21 cellular contexts compared by ENCODE assay signal in the genomic region with DNA sequence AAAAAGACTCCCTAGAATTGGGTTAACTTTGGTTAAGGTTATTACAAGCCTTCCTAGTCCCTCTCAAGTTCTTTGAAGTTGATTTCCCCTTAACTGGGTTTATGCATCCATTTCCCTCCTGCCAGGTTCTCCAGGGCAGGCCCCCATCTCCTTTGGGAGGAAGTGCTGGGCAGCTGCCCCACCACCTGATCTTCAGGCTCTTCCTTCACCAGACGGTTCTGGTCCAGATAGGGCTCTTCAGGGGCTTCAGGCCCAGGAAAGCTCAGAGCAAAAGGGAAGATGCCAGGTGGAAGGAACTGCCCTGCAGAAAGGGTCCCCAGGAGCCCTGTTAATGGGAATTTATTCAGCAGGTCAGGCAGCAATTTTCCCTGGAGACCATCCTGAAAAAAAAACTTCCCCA. TPM values are rescaled to one million over a fixed set of nuclear protein-coding genes. Genes with fewer than 3 reads are reported as not detected.
"Had no signal": no experiment of that assay in that cellular context is flagged by ENCODE, and none has a peak within 500 bp of the region (broad histone marks: within the 10 kb centered on the region; RNA-seq: fewer than 3 reads in every experiment).

No MANE protein-coding gene starts in this region.

- H3K27ac Mint-ChIP-seq: activated naive CD4-positive, alpha-beta T cell treated with anti-CD3 and anti-CD28 coated beads, Interleukin-2, amount 50 U/mL, for 72 hours; activated T-cell treated with anti-CD3 and anti-CD28 coated beads, Interleukin-2, amount 50 U/mL, for 72 hours had no signal

- H3K4me3 Mint-ChIP-seq: activated T-cell treated with anti-CD3 and anti-CD28 coated beads, Interleukin-2, amount 50 U/mL, for 72 hours had no signal

- H3K27ac ChIP-seq: adrenal gland, cardiac muscle cell, dorsolateral prefrontal cortex, left ventricle myocardium inferior, prostate gland, right atrium auricular region, WERI-Rb-1 had no signal

- ATAC-seq: activated naive CD4-positive, alpha-beta T cell treated with anti-CD3 and anti-CD28 coated beads, Interleukin-2, amount 50 U/mL, for 72 hours; activated T-cell treated with anti-CD3 and anti-CD28 coated beads, Interleukin-2, amount 50 U/mL, for 72 hours; stimulated activated naive CD8-positive, alpha-beta T cell treated with anti-CD3 and anti-CD28 coated beads, Interleukin-15, Interleukin-2, amounts not matched to agents 100 U/mL and 50 U/mL, for 24 hours had no signal

- H3K4me3 ChIP-seq: adrenal gland had no signal

- H3K36me3 ChIP-seq: cardiac muscle cell, prostate gland, WERI-Rb-1 had no signal

- H3K9me3 Mint-ChIP-seq: activated T-cell treated with anti-CD3 and anti-CD28 coated beads, Interleukin-2, amount 50 U/mL, for 72 hours had no signal

- FAIRE-seq: frontal cortex had no signal

- DNase-seq: activated CD4-positive, alpha-beta T cell treated with anti-CD3 and anti-CD28 coated beads for 1 hour; activated gamma-delta T cell treated with Interleukin-2 at 50 U/mL for 16 hours; activated T-cell treated with anti-CD3 and anti-CD28 coated beads, Interleukin-2, amount 50 U/mL, for 72 hours; dorsolateral prefrontal cortex; head of caudate nucleus; kidney glomerular epithelial cell; left ventricle myocardium inferior; stimulated activated CD4-positive, alpha-beta T cell treated with anti-CD3 and anti-CD28 coated beads, Interleukin-12 subunit alpha, Interleukin-12 subunit beta, amount 100 ng/mL, for 4 hours; stimulated activated CD4-positive, alpha-beta T cell treated with anti-CD3 and anti-CD28 coated beads, Interleukin-1b, Interleukin-23, amount 100 ng/mL, for 48 hours; stimulated activated CD8-positive, alpha-beta memory T cell treated with anti-CD3 and anti-CD28 coated beads, Interleukin-4, amount 100 ng/mL, for 48 hours; stimulated activated naive CD8-positive, alpha-beta T cell treated with anti-CD3 and anti-CD28 coated beads, Interleukin-15, Interleukin-2, amounts not matched to agents 100 U/mL and 50 U/mL, for 24 hours had no signal

- H3K9me3 ChIP-seq: adrenal gland, left ventricle myocardium inferior, prostate gland, right atrium auricular region had no signal

RNA-seq across cellular contexts. Expression of gene SMIM32, which starts 2.1 kb away (rescaled TPM):
- total RNA-seq: activated naive CD4-positive, alpha-beta T cell treated with anti-CD3 and anti-CD28 coated beads, Interleukin-2, amount 50 U/mL, for 72 hours; activated T-cell treated with anti-CD3 and anti-CD28 coated beads, Interleukin-2, amount 50 U/mL, for 72 hours; adrenal gland; left ventricle myocardium inferior; osteocyte; right atrium auricular region; T-helper 2 cell treated with Interferon-gamma antibody and Interleukin-4, amounts not matched to agents 100 ng/mL and 5 ng/mL, for 36 hours had no signal
- polyA plus RNA-seq: adrenal gland, cardiac muscle cell, esophagus had no signal
